In the genomic region with DNA sequence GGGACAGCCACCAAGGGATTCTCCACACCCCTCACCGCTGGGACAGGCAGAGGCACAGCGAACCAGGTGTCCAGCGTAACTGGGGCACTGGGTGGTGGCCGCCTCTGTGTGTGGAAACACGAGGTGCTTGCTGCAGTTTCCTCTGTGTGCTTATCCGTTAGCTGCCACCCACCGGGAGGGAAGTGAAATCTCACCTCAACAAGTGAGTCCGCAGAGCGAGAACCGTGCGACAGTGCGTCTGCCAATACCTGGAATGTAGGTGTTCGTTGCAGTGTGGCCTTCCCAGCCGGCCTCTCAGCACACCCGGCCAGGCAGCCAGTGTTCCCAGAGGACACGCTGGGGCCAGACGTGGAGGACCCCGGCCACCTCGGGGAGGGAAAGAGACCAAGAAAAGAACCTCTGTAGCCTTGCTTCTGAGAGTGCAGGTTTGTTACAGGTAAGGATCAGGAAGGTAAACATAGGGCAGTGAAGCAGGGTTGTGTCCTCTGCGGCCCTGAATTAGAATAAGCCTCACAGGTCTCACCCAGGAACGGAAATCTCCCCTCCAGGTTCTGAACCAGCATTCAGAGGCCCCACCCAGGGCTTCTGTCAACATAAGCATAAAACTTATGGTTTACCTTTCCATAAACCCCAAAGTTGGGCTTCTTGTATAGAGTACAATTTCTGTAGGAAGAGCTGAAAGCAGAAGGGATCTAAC, we compare ENCODE assay signal across 9 cellular contexts. TPM values are rescaled to one million over a fixed set of nuclear protein-coding genes. Genes with fewer than 3 reads are reported as not detected.
A peak's percentile ranks its signal among the peaks of the same experiment; 100 is the strongest.
DNase-seq lines count a peak whose midpoint lies in the region; ATAC-seq, FAIRE-seq and TF ChIP-seq lines count a peak whose summit lies in the region.
"Had no signal": no experiment of that assay in that cellular context is flagged by ENCODE, and none has a peak within 500 bp of the region (broad histone marks: within the 10 kb centered on the region; RNA-seq: fewer than 3 reads in every experiment).

No MANE protein-coding gene starts in this region.

- H3K27ac ChIP-seq in trophoblast cell (ENCODE audit: low read depth, low read length): no peak overlapping the region

- no peak overlapping the region for H3K14ac ChIP-seq in trophoblast cell (ENCODE audit: low read length)

- H3K4me2 ChIP-seq in trophoblast cell (ENCODE audit: low read length): no peak overlapping the region

- no peak overlapping the region for H3K9ac ChIP-seq in trophoblast cell (ENCODE audit: low read length)

- H3K27me3 ChIP-seq in trophoblast cell (ENCODE audit: insufficient read depth, low read length): no peaks in the 10 kb centered on the region

- no peak overlapping the region for H2BK5ac ChIP-seq in trophoblast cell (ENCODE audit: low read depth, low read length, poor library complexity)

- H3K23ac ChIP-seq in trophoblast cell (ENCODE audit: low read length): no peak overlapping the region

- DNase-seq in GM12891 (ENCODE audit: insufficient read length, low spot score) (no peak), cerebellum (ENCODE audit: low spot score) (no peak), trophoblast cell (no peak), NCI-H524 (lab: John Stamatoyannopoulos, UW) (no peak)
- DNase-seq in activated naive CD8-positive, alpha-beta T cell treated with anti-CD3 and anti-CD28 coated beads, Interleukin-2, amount 10 ng/mL, durations not matched to agents 7 days and 5 days: peak; percentile 46
- DNase-seq in stimulated activated CD4-positive, alpha-beta T cell treated with anti-CD3 and anti-CD28 coated beads, Interleukin-15, amount 100 ng/mL, for 24 hours: peak; percentile 56
- DNase-seq: DND-41 had no signal

- FAIRE-seq in GM12891 (lab: Jason Lieb, UNC): peak; percentile 51

- H3K79me2 ChIP-seq in trophoblast cell (ENCODE audit: control insufficient read depth, insufficient read depth, low read length, poor library complexity): no peaks in the 10 kb centered on the region

- H3K36me3 ChIP-seq in trophoblast cell (ENCODE audit: control insufficient read depth in 1 of 2, insufficient read depth in 2 of 2, low read length in 2 of 2): no peaks in the 10 kb centered on the region

- no peak overlapping the region for H4K91ac ChIP-seq in trophoblast cell (ENCODE audit: low read depth, low read length)

- H3K4me3 Mint-ChIP-seq in T-helper 1 cell treated with Interleukin-12 subunit alpha and Interleukin-12 subunit beta and Interleukin-4 antibody, amounts not matched to agents 30 μg/mL and 1 μg/mL, for 36 hours: peak overlapping the region; percentile 83
- H3K4me3 Mint-ChIP-seq in activated naive CD8-positive, alpha-beta T cell treated with anti-CD3 and anti-CD28 coated beads, Interleukin-2, amount 10 ng/mL, durations not matched to agents 7 days and 5 days: peak overlapping the region; percentile 84

- no peak overlapping the region for H4K8ac ChIP-seq in trophoblast cell (ENCODE audit: low read depth, low read length)

- no CpG with 5 or more reads among the region's 21 CpGs for WGBS in trophoblast cell (ENCODE audit: extremely low coverage, insufficient coverage, insufficient read length)

- no peaks in the 10 kb centered on the region for H3K4me1 ChIP-seq in trophoblast cell (ENCODE audit: control insufficient read depth in 1 of 2, insufficient read depth in 2 of 2, low read length in 2 of 2)

- H2AK5ac ChIP-seq in trophoblast cell (ENCODE audit: low read length): no peak overlapping the region

- no peak overlapping the region for H3K18ac ChIP-seq in trophoblast cell (ENCODE audit: low read length)

- TF ChIP-seq POLR2A in GM12891 (IDR thresholded peaks at IDR 0.05; ENCODE audit: low read depth, low read length): no peak

- no peak overlapping the region for H3K4ac ChIP-seq in trophoblast cell (ENCODE audit: low read depth, low read length)

- peak overlapping the region; percentile 92 for H3K27ac Mint-ChIP-seq in T-helper 1 cell treated with Interleukin-12 subunit alpha and Interleukin-12 subunit beta and Interleukin-4 antibody, amounts not matched to agents 30 μg/mL and 1 μg/mL, for 36 hours
- peak overlapping the region; percentile 90 for H3K27ac Mint-ChIP-seq in activated naive CD8-positive, alpha-beta T cell treated with anti-CD3 and anti-CD28 coated beads, Interleukin-2, amount 10 ng/mL, durations not matched to agents 7 days and 5 days

- no peak overlapping the region for H3K4me3 ChIP-seq in trophoblast cell (ENCODE audit: low read depth, low read length)

- no peak overlapping the region for H2BK12ac ChIP-seq in trophoblast cell (ENCODE audit: low read length)

- H2AFZ ChIP-seq in trophoblast cell (ENCODE audit: insufficient read depth, low read length, poor library complexity): no peak overlapping the region

- H3K36me3 Mint-ChIP-seq in T-helper 1 cell treated with Interleukin-12 subunit alpha and Interleukin-12 subunit beta and Interleukin-4 antibody, amounts not matched to agents 30 μg/mL and 1 μg/mL, for 36 hours (ENCODE audit: low read depth): peaks cover 4% of the 10 kb centered on the region
- peaks cover 2% of the 10 kb centered on the region for H3K36me3 Mint-ChIP-seq in activated naive CD8-positive, alpha-beta T cell treated with anti-CD3 and anti-CD28 coated beads, Interleukin-2, amount 10 ng/mL, durations not matched to agents 7 days and 5 days

- H3K79me1 ChIP-seq in trophoblast cell (ENCODE audit: low read length): no peaks in the 10 kb centered on the region

- H4K12ac ChIP-seq in trophoblast cell (ENCODE audit: low read depth, low read length): no peak overlapping the region

- H3K27me3 Mint-ChIP-seq in T-helper 1 cell treated with Interleukin-12 subunit alpha and Interleukin-12 subunit beta and Interleukin-4 antibody, amounts not matched to agents 30 μg/mL and 1 μg/mL, for 36 hours (ENCODE audit: low read depth): no peaks in the 10 kb centered on the region
- H3K27me3 Mint-ChIP-seq in activated naive CD8-positive, alpha-beta T cell treated with anti-CD3 and anti-CD28 coated beads, Interleukin-2, amount 10 ng/mL, durations not matched to agents 7 days and 5 days: peaks cover 2% of the 10 kb centered on the region

- H3K9me3 Mint-ChIP-seq in T-helper 1 cell treated with Interleukin-12 subunit alpha and Interleukin-12 subunit beta and Interleukin-4 antibody, amounts not matched to agents 30 μg/mL and 1 μg/mL, for 36 hours: no peaks in the 10 kb centered on the region
- no peaks in the 10 kb centered on the region for H3K9me3 Mint-ChIP-seq in activated naive CD8-positive, alpha-beta T cell treated with anti-CD3 and anti-CD28 coated beads, Interleukin-2, amount 10 ng/mL, durations not matched to agents 7 days and 5 days

- peaks cover 25% of the 10 kb centered on the region for H3K4me1 Mint-ChIP-seq in T-helper 1 cell treated with Interleukin-12 subunit alpha and Interleukin-12 subunit beta and Interleukin-4 antibody, amounts not matched to agents 30 μg/mL and 1 μg/mL, for 36 hours (ENCODE audit: low read depth)
- H3K4me1 Mint-ChIP-seq in activated naive CD8-positive, alpha-beta T cell treated with anti-CD3 and anti-CD28 coated beads, Interleukin-2, amount 10 ng/mL, durations not matched to agents 7 days and 5 days: peaks cover 16% of the 10 kb centered on the region

- peak; percentile 69 for ATAC-seq in activated naive CD8-positive, alpha-beta T cell treated with anti-CD3 and anti-CD28 coated beads, Interleukin-2, amount 10 ng/mL, durations not matched to agents 7 days and 5 days (ENCODE audit: low read depth)
- ATAC-seq in GM21529 (IDR thresholded peaks at IDR 0.05; ENCODE audit: unreplicated experiment): no peak

- H3K9me3 ChIP-seq in trophoblast cell (ENCODE audit: insufficient read depth, low read depth, low read length): no peaks in the 10 kb centered on the region

- H2BK120ac ChIP-seq in trophoblast cell (ENCODE audit: insufficient read depth, low read length, poor library complexity): no peak overlapping the region

- POLR2A ChIA-PET in activated naive CD8-positive, alpha-beta T cell treated with anti-CD3 and anti-CD28 coated beads, Interleukin-2, amount 10 ng/mL, durations not matched to agents 7 days and 5 days (lab: Charles Lee): interaction anchor here (1.1 to 1.5 kb wide), 2 partner anchors 11 to 526 kb away, joined by 3 to 8 read pairs; no protein-coding TSS in a partner anchor

TF ChIP-seq in GM12891, 5 proteins besides CTCF, POLR2A, EP300 and RAD21:
- TF ChIP-seq SPI1 (IDR thresholded peaks at IDR 0.05; ENCODE audit: low read depth, low read length) (peak; percentile 78), POLR2AphosphoS5 (IDR thresholded peaks at IDR 0.05; ENCODE audit: low read depth, low read length) (no peak)

RNA-seq across cellular contexts. Expression of a gene that starts 1.5 kb away (rescaled TPM):
- polyA plus RNA-seq in GM12891 (2012; ENCODE audit: low read depth, missing spikeins): 5.9 TPM
- 1 to 10 TPM; 3.4 to 4.9 TPM for total RNA-seq in activated naive CD8-positive, alpha-beta T cell treated with anti-CD3 and anti-CD28 coated beads, Interleukin-2, amount 10 ng/mL, durations not matched to agents 7 days and 5 days
- total RNA-seq in cerebellum: not detected
- polyA plus RNA-seq in trophoblast cell (2013): not detected in 2 replicates

Comparison
In these comparisons a context has a peak if more than half of its experiments do, and no peak if none do; other contexts are left out.
1. DNase-seq: peak in activated naive CD8-positive, alpha-beta T cell treated with anti-CD3 and anti-CD28 coated beads, Interleukin-2, amount 10 ng/mL, durations not matched to agents 7 days and 5 days (single experiment) and stimulated activated CD4-positive, alpha-beta T cell treated with anti-CD3 and anti-CD28 coated beads, Interleukin-15, amount 100 ng/mL, for 24 hours (single experiment); none in GM12891 (single experiment), cerebellum (single experiment), trophoblast cell (0 of 2) and NCI-H524 (0 of 2).